In genomic region chr13:31896427-31896826, GRCh38 we compare ENCODE assay signal across 9 cellular contexts.
DNase-seq lines count a peak whose midpoint lies in the region; ATAC-seq and TF ChIP-seq lines count a peak whose summit lies in the region.
"Had no signal": no experiment of that assay in that cellular context is flagged by ENCODE, and none has a peak within 500 bp of the region (broad histone marks: within the 10 kb centered on the region; RNA-seq: fewer than 3 reads in every experiment).

No MANE protein-coding gene starts in this region.

- ATAC-seq in GM21737 (IDR thresholded peaks at IDR 0.05; ENCODE audit: unreplicated experiment) = peak; percentile 57

- peaks cover 3% of the 10 kb centered on the region for H3K27me3 Mint-ChIP-seq in nephron progenitor cell (ENCODE audit: low read depth, poor library complexity)
- H3K27me3 Mint-ChIP-seq in activated CD4-positive, alpha-beta T cell treated with anti-CD3 and anti-CD28 coated beads, Interleukin-2, amount 10 ng/mL, durations not matched to agents 7 days and 5 days = peaks cover 20% of the 10 kb centered on the region

- H3K4me3 Mint-ChIP-seq in nephron progenitor cell = no peak overlapping the region
- H3K4me3 Mint-ChIP-seq in activated CD4-positive, alpha-beta T cell treated with anti-CD3 and anti-CD28 coated beads, Interleukin-2, amount 10 ng/mL, durations not matched to agents 7 days and 5 days = no peak overlapping the region

- peaks cover 15% of the 10 kb centered on the region for H3K9me3 Mint-ChIP-seq in nephron progenitor cell
- no peaks in the 10 kb centered on the region for H3K9me3 Mint-ChIP-seq in activated CD4-positive, alpha-beta T cell treated with anti-CD3 and anti-CD28 coated beads, Interleukin-2, amount 10 ng/mL, durations not matched to agents 7 days and 5 days

- CTCF ChIA-PET in activated CD4-positive, alpha-beta T cell treated with anti-CD3 and anti-CD28 coated beads, Interleukin-2, amount 10 ng/mL, durations not matched to agents 7 days and 5 days (lab: Charles Lee) = no interaction called here

- H3K27ac Mint-ChIP-seq in nephron progenitor cell = no peak overlapping the region
- H3K27ac Mint-ChIP-seq in activated CD4-positive, alpha-beta T cell treated with anti-CD3 and anti-CD28 coated beads, Interleukin-2, amount 10 ng/mL, durations not matched to agents 7 days and 5 days = no peak overlapping the region

- H3K4me1 Mint-ChIP-seq in nephron progenitor cell = peaks cover 9% of the 10 kb centered on the region
- peaks cover 27% of the 10 kb centered on the region for H3K4me1 Mint-ChIP-seq in activated CD4-positive, alpha-beta T cell treated with anti-CD3 and anti-CD28 coated beads, Interleukin-2, amount 10 ng/mL, durations not matched to agents 7 days and 5 days

- peaks cover 8% of the 10 kb centered on the region for H3K36me3 Mint-ChIP-seq in nephron progenitor cell (ENCODE audit: low read depth)
- peaks cover 5% of the 10 kb centered on the region for H3K36me3 Mint-ChIP-seq in activated CD4-positive, alpha-beta T cell treated with anti-CD3 and anti-CD28 coated beads, Interleukin-2, amount 10 ng/mL, durations not matched to agents 7 days and 5 days (ENCODE audit: low read depth)

- POLR2A ChIA-PET in activated CD4-positive, alpha-beta T cell treated with anti-CD3 and anti-CD28 coated beads, Interleukin-2, amount 10 ng/mL, durations not matched to agents 7 days and 5 days (lab: Charles Lee) = no interaction called here

- TF ChIP-seq CTCF in nephron progenitor cell (IDR thresholded peaks at IDR 0.05) = no peak

- peak; percentile 96 for DNase-seq in EH (ENCODE audit: low read depth)
- DNase-seq in RPMI7951 (ENCODE audit: low read depth) = peak; percentile 88
- peak; percentile 15 for DNase-seq in iPS-NIHi11 (ENCODE audit: low spot score)
- no peak for DNase-seq in NCI-H2196 (lab: John Stamatoyannopoulos, UW; ENCODE audit: unreplicated experiment)
- DNase-seq in NOMO-1 treated with DMSO at 0.1 percent for 48 hours (lab: John Stamatoyannopoulos, UW; ENCODE audit: unreplicated experiment) = no peak
- no peak for DNase-seq in nephron progenitor cell
- no peak for DNase-seq in activated CD4-positive, alpha-beta T cell treated with anti-CD3 and anti-CD28 coated beads, Interleukin-2, amount 10 ng/mL, durations not matched to agents 7 days and 5 days
- DNase-seq: effector memory CD4-positive, alpha-beta T cell had no signal

Comparison
In these comparisons a context has a peak if more than half of its experiments do, and no peak if none do; other contexts are left out.
1. DNase-seq: peak in EH (single experiment), RPMI7951 (single experiment) and iPS-NIHi11 (single experiment); none in NCI-H2196 (single experiment), NOMO-1 treated with DMSO at 0.1 percent for 48 hours (single experiment), nephron progenitor cell (single experiment) and activated CD4-positive, alpha-beta T cell treated with anti-CD3 and anti-CD28 coated beads, Interleukin-2, amount 10 ng/mL, durations not matched to agents 7 days and 5 days (single experiment).